In the genomic region with DNA sequence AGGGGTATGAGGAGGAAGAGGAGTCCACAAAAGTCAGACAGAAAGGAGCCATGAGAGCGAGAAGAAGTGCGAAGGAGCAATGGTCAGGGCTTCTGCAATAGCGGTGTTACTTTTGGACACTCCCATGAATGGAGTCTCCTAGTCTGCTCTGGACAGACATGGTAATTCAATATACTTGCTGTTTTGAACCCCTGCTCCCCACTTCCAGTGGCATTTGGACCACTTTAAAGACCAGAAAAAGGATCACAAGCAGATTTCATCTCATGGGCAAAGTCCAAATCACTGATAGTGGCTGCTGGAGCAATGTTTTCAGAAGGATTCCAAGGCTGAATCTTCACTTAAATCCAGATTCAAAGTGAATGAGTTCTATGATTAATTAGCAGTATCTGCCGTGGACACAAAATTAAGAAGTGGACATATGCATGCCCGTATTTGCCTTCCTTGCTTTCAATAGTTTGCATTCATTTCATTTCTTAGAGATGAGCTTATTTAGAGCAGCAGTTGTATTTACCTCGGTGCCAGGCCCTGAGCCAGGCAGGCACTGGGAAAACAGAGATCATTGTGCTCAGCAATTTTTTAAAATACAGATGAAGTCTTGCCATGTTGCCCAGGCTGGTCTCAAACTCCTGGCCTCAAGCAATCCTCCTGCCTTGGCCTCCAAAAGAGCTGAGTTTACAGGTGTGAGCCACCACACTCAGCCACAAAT, we compare ENCODE assay signal across 14 cellular contexts.
"Had no signal": no experiment of that assay in that cellular context is flagged by ENCODE, and none has a peak within 500 bp of the region (broad histone marks: within the 10 kb centered on the region; RNA-seq: fewer than 3 reads in every experiment).

No MANE protein-coding gene starts in this region.

- H3K36me3 Mint-ChIP-seq: activated naive CD8-positive, alpha-beta T cell treated with anti-CD3 and anti-CD28 coated beads for 36 hours; WTC11 had no signal

- H3K27ac Mint-ChIP-seq: activated CD4-positive, alpha-beta T cell treated with anti-CD3 and anti-CD28 coated beads for 36 hours; activated naive CD8-positive, alpha-beta T cell treated with anti-CD3 and anti-CD28 coated beads for 36 hours; activated T-helper 1 cell treated with anti-CD3 and anti-CD28 coated beads, Interleukin-12 subunit alpha, Interleukin-12 subunit beta, Interleukin-2, Interleukin-4 antibody, amounts not matched to agents 30 ng/mL and 10 ng/mL and 1 ng/mL, durations not matched to agents 14 hours and 24 hours and 36 hours; T-helper 2 cell treated with Interferon-gamma antibody and Interleukin-4, amounts not matched to agents 5 μg/mL and 100 μg/mL, for 36 hours; WTC11 had no signal

- H3K9me3 ChIP-seq: transverse colon had no signal

- DNase-seq: activated CD4-positive, alpha-beta T cell treated with anti-CD3 and anti-CD28 coated beads for 36 hours; activated CD4-positive, alpha-beta T cell treated with anti-CD3 and anti-CD28 coated beads, Interleukin-2, amount 50 U/mL, for 48 hours; activated gamma-delta T cell treated with Interleukin-2 at 50 U/mL for 16 hours; activated naive CD8-positive, alpha-beta T cell treated with anti-CD3 and anti-CD28 coated beads for 36 hours; activated T-cell treated with anti-CD3 and anti-CD28 coated beads for 4 hours; central memory CD4-positive, alpha-beta T cell; erythroblast; stimulated activated naive CD4-positive, alpha-beta T cell; transverse colon had no signal

- H3K4me1 ChIP-seq: parathyroid adenoma, transverse colon had no signal

- H3K27me3 Mint-ChIP-seq: activated CD4-positive, alpha-beta T cell treated with anti-CD3 and anti-CD28 coated beads for 36 hours; activated naive CD8-positive, alpha-beta T cell treated with anti-CD3 and anti-CD28 coated beads for 36 hours had no signal

- H3K9ac ChIP-seq: parathyroid adenoma had no signal

- H3K27ac ChIP-seq: parathyroid adenoma, transverse colon had no signal

- ATAC-seq: activated CD4-positive, alpha-beta T cell treated with anti-CD3 and anti-CD28 coated beads for 36 hours; WTC11 had no signal

- H3K4me3 Mint-ChIP-seq: activated CD4-positive, alpha-beta T cell treated with anti-CD3 and anti-CD28 coated beads for 36 hours; activated naive CD8-positive, alpha-beta T cell treated with anti-CD3 and anti-CD28 coated beads for 36 hours; activated T-helper 1 cell treated with anti-CD3 and anti-CD28 coated beads, Interleukin-12 subunit alpha, Interleukin-12 subunit beta, Interleukin-2, Interleukin-4 antibody, amounts not matched to agents 30 ng/mL and 10 ng/mL and 1 ng/mL, durations not matched to agents 14 hours and 24 hours and 36 hours; neural crest cell; T-helper 2 cell treated with Interferon-gamma antibody and Interleukin-4, amounts not matched to agents 5 μg/mL and 100 μg/mL, for 36 hours; WTC11 had no signal

- H2AFZ ChIP-seq: parathyroid adenoma had no signal

- H3K27me3 ChIP-seq: transverse colon had no signal

- H3K9me3 Mint-ChIP-seq: activated naive CD8-positive, alpha-beta T cell treated with anti-CD3 and anti-CD28 coated beads for 36 hours; activated T-helper 1 cell treated with anti-CD3 and anti-CD28 coated beads, Interleukin-12 subunit alpha, Interleukin-12 subunit beta, Interleukin-2, Interleukin-4 antibody, amounts not matched to agents 30 ng/mL and 10 ng/mL and 1 ng/mL, durations not matched to agents 14 hours and 24 hours and 36 hours; neural crest cell; WTC11 had no signal

- H3K4me3 ChIP-seq: transverse colon had no signal

- H3K36me3 ChIP-seq: transverse colon had no signal

- H3K79me2 ChIP-seq: parathyroid adenoma had no signal
